1 cellular context compared by ENCODE assay signal in the genomic region with DNA sequence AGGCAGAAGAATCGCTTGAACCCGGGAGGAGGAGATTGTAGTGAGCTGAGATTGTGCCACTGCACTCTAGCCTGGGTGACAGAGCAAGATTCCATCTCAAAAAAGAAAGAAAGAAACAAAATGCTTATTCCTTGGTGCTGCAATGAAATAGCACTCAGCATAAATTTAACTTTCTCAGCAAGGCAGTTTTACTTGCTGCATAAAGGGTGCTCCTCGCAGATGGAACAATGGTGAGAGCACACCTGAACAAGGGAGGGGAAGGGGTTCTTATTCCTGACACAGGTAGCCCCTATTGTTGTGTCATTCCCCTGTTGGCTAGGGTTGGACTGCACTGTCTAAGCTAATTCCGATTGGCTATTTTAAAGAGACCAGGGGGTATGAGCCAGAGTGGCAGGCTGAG.
TF ChIP-seq lines count a peak whose summit lies in the region.

No MANE protein-coding gene starts in this region.

TF ChIP-seq in H1, 55 proteins besides CTCF, POLR2A, EP300 and RAD21:
- TF ChIP-seq TAF7 (optimal IDR thresholded peaks at IDR 0.05; ENCODE audit: borderline replicate concordance, low read depth, low read length) (no peak), KDM4A (IDR thresholded peaks at IDR 0.05; ENCODE audit: low read depth, low read length, severe bottlenecking) (no peak), GABPA (IDR thresholded peaks at IDR 0.05; ENCODE audit: borderline replicate concordance, insufficient read depth, low read length) (no peak), RFX5 (IDR thresholded peaks at IDR 0.05; ENCODE audit: borderline replicate concordance, low read depth, low read length) (no peak), HDAC2 (IDR thresholded peaks at IDR 0.05; ENCODE audit: borderline replicate concordance in 1 of 2, low read depth in 2 of 2, low read length in 2 of 2) (no peak), ASH2L (IDR thresholded peaks at IDR 0.05; ENCODE audit: low read length) (no peak), CHD2 (IDR thresholded peaks at IDR 0.05; ENCODE audit: low read length) (no peak), NRF1 (IDR thresholded peaks at IDR 0.05; ENCODE audit: low read depth, low read length) (no peak), SIX5 (IDR thresholded peaks at IDR 0.05; ENCODE audit: low read depth, low read length) (no peak), CTBP2 (IDR thresholded peaks at IDR 0.05; ENCODE audit: borderline replicate concordance, insufficient read depth, insufficient read length, low read length) (no peak), TAF1 (IDR thresholded peaks at IDR 0.05; ENCODE audit: low read depth, low read length) (no peak), BACH1 (IDR thresholded peaks at IDR 0.05; ENCODE audit: low read length) (no peak), JUN (IDR thresholded peaks at IDR 0.05; ENCODE audit: low read depth, low read length) (no peak)
- TF ChIP-seq, protein P1, sequence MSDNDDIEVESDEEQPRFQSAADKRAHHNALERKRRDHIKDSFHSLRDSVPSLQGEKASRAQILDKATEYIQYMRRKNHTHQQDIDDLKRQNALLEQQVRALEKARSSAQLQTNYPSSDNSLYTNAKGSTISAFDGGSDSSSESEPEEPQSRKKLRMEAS (IDR thresholded peaks at IDR 0.05) = no peak
- TF ChIP-seq, protein P2, sequence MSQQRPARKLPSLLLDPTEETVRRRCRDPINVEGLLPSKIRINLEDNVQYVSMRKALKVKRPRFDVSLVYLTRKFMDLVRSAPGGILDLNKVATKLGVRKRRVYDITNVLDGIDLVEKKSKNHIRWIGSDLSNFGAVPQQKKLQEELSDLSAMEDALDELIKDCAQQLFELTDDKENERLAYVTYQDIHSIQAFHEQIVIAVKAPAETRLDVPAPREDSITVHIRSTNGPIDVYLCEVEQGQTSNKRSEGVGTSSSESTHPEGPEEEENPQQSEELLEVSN (IDR thresholded peaks at IDR 0.05) = no peak
- TF ChIP-seq, protein P3, sequence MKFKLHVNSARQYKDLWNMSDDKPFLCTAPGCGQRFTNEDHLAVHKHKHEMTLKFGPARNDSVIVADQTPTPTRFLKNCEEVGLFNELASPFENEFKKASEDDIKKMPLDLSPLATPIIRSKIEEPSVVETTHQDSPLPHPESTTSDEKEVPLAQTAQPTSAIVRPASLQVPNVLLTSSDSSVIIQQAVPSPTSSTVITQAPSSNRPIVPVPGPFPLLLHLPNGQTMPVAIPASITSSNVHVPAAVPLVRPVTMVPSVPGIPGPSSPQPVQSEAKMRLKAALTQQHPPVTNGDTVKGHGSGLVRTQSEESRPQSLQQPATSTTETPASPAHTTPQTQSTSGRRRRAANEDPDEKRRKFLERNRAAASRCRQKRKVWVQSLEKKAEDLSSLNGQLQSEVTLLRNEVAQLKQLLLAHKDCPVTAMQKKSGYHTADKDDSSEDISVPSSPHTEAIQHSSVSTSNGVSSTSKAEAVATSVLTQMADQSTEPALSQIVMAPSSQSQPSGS (IDR thresholded peaks at IDR 0.05; ENCODE audit: low read length) = no peak
TF ChIP-seq in H1: peak in this region for 0.
